Comparison of ENCODE assay signal across 24 cellular contexts in the genomic region with DNA sequence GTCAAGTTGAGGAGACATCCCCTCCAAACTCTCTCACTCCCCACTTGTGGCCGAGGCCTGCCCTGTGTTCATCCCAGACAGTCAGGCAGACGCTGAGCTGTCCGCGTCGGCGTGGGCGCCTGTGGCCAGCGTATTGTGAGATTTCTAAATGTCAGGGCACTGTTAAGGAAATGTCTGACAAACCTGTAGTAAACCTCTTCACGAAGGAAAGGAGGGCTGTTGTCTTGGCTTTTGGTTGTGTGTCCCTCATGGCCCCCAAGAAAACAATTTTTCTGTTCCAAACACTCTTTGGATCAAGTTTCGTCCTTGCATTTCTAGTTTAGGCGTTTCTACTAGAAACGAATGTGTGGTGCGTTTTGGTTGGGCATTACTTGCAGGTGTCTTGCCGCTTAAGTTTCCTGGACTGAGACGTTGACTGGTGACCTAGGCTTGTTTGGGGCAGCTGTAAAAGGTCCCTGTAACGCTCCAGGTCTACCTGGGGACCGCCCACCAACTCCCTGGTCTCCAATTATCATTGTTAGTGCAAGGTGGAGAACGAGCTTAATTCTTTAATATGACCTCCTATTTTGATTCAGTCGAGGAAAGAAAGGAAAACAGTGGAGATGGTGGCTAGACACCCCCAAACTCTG. TPM values are rescaled to one million over a fixed set of nuclear protein-coding genes. Genes with fewer than 3 reads are reported as not detected.
DNase-seq lines count a peak whose midpoint lies in the region; ATAC-seq, FAIRE-seq and TF ChIP-seq lines count a peak whose summit lies in the region.
"Had no signal": no experiment of that assay in that cellular context is flagged by ENCODE, and none has a peak within 500 bp of the region (broad histone marks: within the 10 kb centered on the region; RNA-seq: fewer than 3 reads in every experiment).

No MANE protein-coding gene starts in this region.

- 4% methylated on average over 19 of the region's 19 CpGs for WGBS in smooth muscle cell (ENCODE audit: low lambda C conversion rate)

- TF ChIP-seq CTCF in smooth muscle cell (IDR thresholded peaks at IDR 0.05; ENCODE audit: borderline replicate concordance, insufficient read depth, poor library complexity, severe bottlenecking): no peak

- no peaks in the 10 kb centered on the region for H4K20me1 ChIP-seq in smooth muscle cell (ENCODE audit: low read depth)

- H3K9me3 ChIP-seq in HUES6 (ENCODE audit: control insufficient read depth, insufficient read depth, low read depth, low read length) (no peaks in the 10 kb centered on the region), iPS-20b (ENCODE audit: insufficient read depth, low read depth, low read length) (peaks cover under 1% of the 10 kb centered on the region; the same call in 1 of the 2 replicates), smooth muscle cell (replicated peaks; ENCODE audit: low read depth) (no peaks in the 10 kb centered on the region)
- H3K9me3 ChIP-seq: right lobe of liver had no signal

- H3K27me3 ChIP-seq in HUES6 (ENCODE audit: control insufficient read depth, insufficient read depth, low read length) (peaks cover 96% of the 10 kb centered on the region), iPS-20b (ENCODE audit: insufficient read depth, low read length) (peaks cover 98% of the 10 kb centered on the region), smooth muscle cell (ENCODE audit: low read depth) (peaks cover 79% of the 10 kb centered on the region)

- no peak for ATAC-seq in SK-N-SH treated with all-trans-retinoic acid at 6 μM for 48 hours
- ATAC-seq: naive thymus-derived CD4-positive, alpha-beta T cell; right lobe of liver had no signal

- peak; percentile 44 for DNase-seq in astrocyte of the hippocampus (ENCODE audit: low read depth, low spot score)
- no peak for DNase-seq in smooth muscle cell (lab: John Stamatoyannopoulos, UW; ENCODE audit: unreplicated experiment)
- DNase-seq in cerebellar cortex (ENCODE audit: low spot score): no peak
- no peak for DNase-seq in GM19239 (ENCODE audit: insufficient read length, low spot score)
- no peak for DNase-seq in NCI-H2171 treated with DMSO at 0.1 percent for 48 hours (lab: John Stamatoyannopoulos, UW)
- DNase-seq: activated CD4-positive, CD25-positive, alpha-beta regulatory T cell treated with anti-CD3 and anti-CD28 coated beads, Interleukin-2, amount 50 U/mL, for 72 hours; activated CD8-positive, alpha-beta memory T cell treated with anti-CD3 and anti-CD28 coated beads for 24 hours; activated naive CD4-positive, alpha-beta T cell treated with anti-CD3 and anti-CD28 coated beads, Interleukin-2, amount 50 U/mL, for 16 hours; activated T-cell treated with anti-CD3 and anti-CD28 coated beads, Interleukin-2, amount 50 U/mL, for 24 hours; effector CD4-positive, alpha-beta T cell; erythroblast; GOT3; MM.1S; naive thymus-derived CD4-positive, alpha-beta T cell; NCI-H1417 treated with DMSO at 0.1 percent for 48 hours; NCI-H2107; right lobe of liver had no signal

- no peak overlapping the region for H3K9ac ChIP-seq in HUES6 (ENCODE audit: low read length)
- no peak overlapping the region for H3K9ac ChIP-seq in iPS-20b (ENCODE audit: low read depth, low read length)
- H3K9ac ChIP-seq in smooth muscle cell (ENCODE audit: low read depth): no peak overlapping the region

- no peaks in the 10 kb centered on the region for H3K79me2 ChIP-seq in smooth muscle cell (ENCODE audit: low read depth)
- H3K79me2 ChIP-seq: hepatocyte had no signal

- H3K36me3 ChIP-seq in HUES6 (ENCODE audit: control insufficient read depth, insufficient read depth, low read length) (no peaks in the 10 kb centered on the region), iPS-20b (ENCODE audit: insufficient read depth, low read depth, low read length) (no peaks in the 10 kb centered on the region), smooth muscle cell (ENCODE audit: low read depth) (no peaks in the 10 kb centered on the region)
- H3K36me3 ChIP-seq: right lobe of liver had no signal

- H2AFZ ChIP-seq in smooth muscle cell (ENCODE audit: low read depth): no peak overlapping the region
- H2AFZ ChIP-seq: hepatocyte had no signal

- H3K4me3 ChIP-seq in HUES6 (ENCODE audit: low read depth, low read length) (peak overlapping the region; percentile 60), iPS-20b (ENCODE audit: low read length) (peak overlapping the region; percentile 78), smooth muscle cell (no peak overlapping the region)
- H3K4me3 ChIP-seq: hepatocyte, right lobe of liver had no signal

- H3K4me2 ChIP-seq in smooth muscle cell: peak overlapping the region; percentile 87

- H3K27ac ChIP-seq in HUES6 (ENCODE audit: low read depth, low read length) (no peak overlapping the region), iPS-20b (ENCODE audit: low read length) (no peak overlapping the region), smooth muscle cell (ENCODE audit: low read depth) (no peak overlapping the region)
- H3K27ac ChIP-seq: hepatocyte, right lobe of liver had no signal

- peaks cover 19% of the 10 kb centered on the region for H3K4me1 ChIP-seq in HUES6 (ENCODE audit: control insufficient read depth, insufficient read depth, low read length)
- H3K4me1 ChIP-seq in iPS-20b (ENCODE audit: insufficient read depth, low read length): peaks cover 14% of the 10 kb centered on the region
- peaks cover 33% of the 10 kb centered on the region for H3K4me1 ChIP-seq in smooth muscle cell (ENCODE audit: low read depth)

- no peak for FAIRE-seq in GM19239 (lab: Jason Lieb, UNC)
- FAIRE-seq: D721Med had no signal

- H3F3A ChIP-seq in smooth muscle cell (ENCODE audit: low read depth): no peaks in the 10 kb centered on the region

TF ChIP-seq in SK-N-SH treated with all-trans-retinoic acid at 6 μM for 48 hours, 23 proteins besides CTCF, POLR2A, EP300 and RAD21:
- TF ChIP-seq, protein P1, sequence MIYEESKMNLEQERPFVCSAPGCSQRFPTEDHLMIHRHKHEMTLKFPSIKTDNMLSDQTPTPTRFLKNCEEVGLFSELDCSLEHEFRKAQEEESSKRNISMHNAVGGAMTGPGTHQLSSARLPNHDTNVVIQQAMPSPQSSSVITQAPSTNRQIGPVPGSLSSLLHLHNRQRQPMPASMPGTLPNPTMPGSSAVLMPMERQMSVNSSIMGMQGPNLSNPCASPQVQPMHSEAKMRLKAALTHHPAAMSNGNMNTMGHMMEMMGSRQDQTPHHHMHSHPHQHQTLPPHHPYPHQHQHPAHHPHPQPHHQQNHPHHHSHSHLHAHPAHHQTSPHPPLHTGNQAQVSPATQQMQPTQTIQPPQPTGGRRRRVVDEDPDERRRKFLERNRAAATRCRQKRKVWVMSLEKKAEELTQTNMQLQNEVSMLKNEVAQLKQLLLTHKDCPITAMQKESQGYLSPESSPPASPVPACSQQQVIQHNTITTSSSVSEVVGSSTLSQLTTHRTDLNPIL (CRISPR knock-in tag; IDR thresholded peaks at IDR 0.05; ENCODE audit: low read depth): no peak
- TF ChIP-seq, protein P2, sequence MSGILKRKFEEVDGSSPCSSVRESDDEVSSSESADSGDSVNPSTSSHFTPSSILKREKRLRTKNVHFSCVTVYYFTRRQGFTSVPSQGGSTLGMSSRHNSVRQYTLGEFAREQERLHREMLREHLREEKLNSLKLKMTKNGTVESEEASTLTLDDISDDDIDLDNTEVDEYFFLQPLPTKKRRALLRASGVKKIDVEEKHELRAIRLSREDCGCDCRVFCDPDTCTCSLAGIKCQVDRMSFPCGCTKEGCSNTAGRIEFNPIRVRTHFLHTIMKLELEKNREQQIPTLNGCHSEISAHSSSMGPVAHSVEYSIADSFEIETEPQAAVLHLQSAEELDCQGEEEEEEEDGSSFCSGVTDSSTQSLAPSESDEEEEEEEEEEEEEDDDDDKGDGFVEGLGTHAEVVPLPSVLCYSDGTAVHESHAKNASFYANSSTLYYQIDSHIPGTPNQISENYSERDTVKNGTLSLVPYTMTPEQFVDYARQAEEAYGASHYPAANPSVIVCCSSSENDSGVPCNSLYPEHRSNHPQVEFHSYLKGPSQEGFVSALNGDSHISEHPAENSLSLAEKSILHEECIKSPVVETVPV (CRISPR knock-in tag; IDR thresholded peaks at IDR 0.05): no peak

RNA-seq across cellular contexts. Expression of a gene that starts 8.7 kb away (rescaled TPM):
- not detected in 2 replicates for total RNA-seq in smooth muscle cell
- polyA plus RNA-seq in smooth muscle cell: 0.12 TPM in 1 of 2 replicates, not detected in the other
- total RNA-seq: naive thymus-derived CD4-positive, alpha-beta T cell; right lobe of liver; ureter had no signal
- polyA plus RNA-seq: AG04450; hepatocyte; naive thymus-derived CD4-positive, alpha-beta T cell had no signal
